21 cellular contexts compared by ENCODE assay signal in the genomic region with DNA sequence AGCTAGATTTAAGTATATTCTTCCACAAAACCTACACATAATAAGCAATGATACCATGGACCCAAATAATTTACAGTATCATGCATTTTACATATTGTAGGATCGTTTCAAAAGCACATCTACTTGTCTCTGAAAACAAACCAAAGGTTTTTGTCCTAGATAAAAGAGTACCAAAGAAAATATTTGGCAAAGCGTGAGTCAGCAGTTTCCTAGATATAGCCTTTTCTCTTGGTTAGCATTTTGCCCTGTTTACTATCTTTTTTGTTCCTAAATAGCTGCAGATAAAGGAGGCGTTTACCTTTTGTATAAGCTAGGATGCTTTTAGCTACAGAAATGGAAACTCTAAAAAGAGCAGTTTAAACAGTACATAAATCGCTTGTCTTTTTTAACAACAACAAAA.
DNase-seq lines count a peak whose midpoint lies in the region; ATAC-seq and TF ChIP-seq lines count a peak whose summit lies in the region.
"Had no signal": no experiment of that assay in that cellular context is flagged by ENCODE, and none has a peak within 500 bp of the region (broad histone marks: within the 10 kb centered on the region; RNA-seq: fewer than 3 reads in every experiment).

No MANE protein-coding gene starts in this region.

- peaks cover 0 to 8% (median 0%) of the 10 kb centered on the region in 4 donors for H3K4me1 Mint-ChIP-seq in CD4-positive, alpha-beta memory T cell
- H3K4me1 Mint-ChIP-seq: memory B cell had no signal

- no peaks in the 10 kb centered on the region for H3K9me3 ChIP-seq in BLaER1
- H3K9me3 ChIP-seq in CD4-positive, alpha-beta memory T cell (ENCODE audit: control insufficient read depth in 1 of 2, low read length in 2 of 2), result no peaks in the 10 kb centered on the region

- H3K36me3 Mint-ChIP-seq in CD4-positive, alpha-beta memory T cell, result no peaks in the 10 kb centered on the region
- H3K36me3 Mint-ChIP-seq: memory B cell; naive thymus-derived CD8-positive, alpha-beta T cell had no signal

- no peak overlapping the region for H3K27ac Mint-ChIP-seq in CD4-positive, alpha-beta memory T cell
- H3K27ac Mint-ChIP-seq: activated T-helper 2 cell treated with anti-CD3 and anti-CD28 coated beads, Interferon-gamma antibody, Interleukin-2, Interleukin-4, amounts not matched to agents 10 μg/mL and 5 μg/mL and 100 μg/mL, durations not matched to agents 14 hours and 24 hours and 36 hours; HFFc6; memory B cell; naive thymus-derived CD8-positive, alpha-beta T cell had no signal

- DNase-seq in amniotic epithelial cell (ENCODE audit: low read depth), result peak; percentile 9
- no peak for DNase-seq in foreskin keratinocyte
- no peak for DNase-seq in HK-2 (ENCODE audit: unreplicated experiment)
- no peak for DNase-seq in NCI-H345 treated with DMSO at 0.1 percent for 48 hours (lab: John Stamatoyannopoulos, UW; ENCODE audit: unreplicated experiment)
- DNase-seq in CD4-positive, alpha-beta memory T cell, result no peak
- DNase-seq: activated CD4-positive, CD25-positive, alpha-beta regulatory T cell; caudate nucleus; COR-L47; HFFc6; naive thymus-derived CD8-positive, alpha-beta T cell; NCI-H187; NCI-H446 treated with DMSO at 0.1 percent for 48 hours; small intestine; stimulated activated CD4-positive, alpha-beta T cell treated with anti-CD3 and anti-CD28 coated beads, Interleukin-4, amount 100 ng/mL, for 24 hours; T-helper 1 cell had no signal

- H4K20me1 ChIP-seq in BLaER1, result no peaks in the 10 kb centered on the region
- no peaks in the 10 kb centered on the region for H4K20me1 ChIP-seq in KMS-11 (ENCODE audit: insufficient read depth)

- ATAC-seq in foreskin keratinocyte, result peak; percentile 5
- no peak for ATAC-seq in activated CD4-positive, CD25-positive, alpha-beta regulatory T cell treated with anti-CD3 and anti-CD28 coated beads, Interleukin-2, amount 50 U/mL, for 24 hours
- ATAC-seq: naive thymus-derived CD8-positive, alpha-beta T cell had no signal

- H3K27ac ChIP-seq in BLaER1, result peak overlapping the region; percentile 25; the same call in 1 of the 2 replicates
- peak overlapping the region; percentile 64 for H3K27ac ChIP-seq in KMS-11
- peak overlapping the region; percentile 87 for H3K27ac ChIP-seq in foreskin keratinocyte
- H3K27ac ChIP-seq in CD4-positive, alpha-beta memory T cell (ENCODE audit: low read depth, low read length), result no peak overlapping the region
- H3K27ac ChIP-seq: hepatocyte had no signal

- H3K4me2 ChIP-seq in BLaER1 (peak overlapping the region; percentile 60), KMS-11 (peak overlapping the region; percentile 74)
- H3K4me2 ChIP-seq: hepatocyte had no signal

- peaks cover 0 to 2% (median 0%) of the 10 kb centered on the region in 8 donors for H3K9me3 Mint-ChIP-seq in CD4-positive, alpha-beta memory T cell
- H3K9me3 Mint-ChIP-seq: activated T-helper 2 cell treated with anti-CD3 and anti-CD28 coated beads, Interferon-gamma antibody, Interleukin-2, Interleukin-4, amounts not matched to agents 10 μg/mL and 5 μg/mL and 100 μg/mL, durations not matched to agents 14 hours and 24 hours and 36 hours; HFFc6; memory B cell; naive thymus-derived CD8-positive, alpha-beta T cell had no signal

- POLR2A ChIA-PET in CD4-positive, alpha-beta memory T cell (lab: Charles Lee; ENCODE audit: partially characterized antibody), result no interaction called here

- no peaks in the 10 kb centered on the region for H3K36me3 ChIP-seq in BLaER1
- H3K36me3 ChIP-seq in KMS-11 (ENCODE audit: insufficient read depth), result no peaks in the 10 kb centered on the region
- H3K36me3 ChIP-seq in CD4-positive, alpha-beta memory T cell (ENCODE audit: insufficient read depth, low read length), result no peaks in the 10 kb centered on the region

- H2AFZ ChIP-seq in KMS-11 (ENCODE audit: low read depth), result peak overlapping the region; percentile 76
- H2AFZ ChIP-seq: hepatocyte had no signal

- no peak overlapping the region for H3K9ac ChIP-seq in BLaER1
- H3K9ac ChIP-seq in KMS-11, result peak overlapping the region; percentile 38; the same call in 1 of the 2 replicates

- CTCF ChIA-PET in CD4-positive, alpha-beta memory T cell (lab: Charles Lee; ENCODE audit: partially characterized antibody), result no interaction called here

- H3K4me3 ChIP-seq in BLaER1 (no peak overlapping the region), KMS-11 (IDR thresholded peaks at IDR 0.05; ENCODE audit: insufficient read depth, low read depth, low read length) (no peak overlapping the region)
- no peak overlapping the region for H3K4me3 ChIP-seq in CD4-positive, alpha-beta memory T cell (ENCODE audit: low read length in 2 of 2)
- H3K4me3 ChIP-seq: hepatocyte had no signal

- H3K27me3 ChIP-seq in BLaER1 (no peaks in the 10 kb centered on the region), KMS-11 (ENCODE audit: insufficient read depth, low read depth) (no peaks in the 10 kb centered on the region), foreskin keratinocyte (no peaks in the 10 kb centered on the region)
- H3K27me3 ChIP-seq in CD4-positive, alpha-beta memory T cell (ENCODE audit: insufficient read depth, low read length), result no peaks in the 10 kb centered on the region
- H3K27me3 ChIP-seq: hepatocyte had no signal

- intact Hi-C loops in CD4-positive, alpha-beta memory T cell (cut with micrococcal nuclease), result no loop called here

- H3K4me1 ChIP-seq in BLaER1 (peaks cover 92% of the 10 kb centered on the region), KMS-11 (ENCODE audit: low read depth, poor library complexity, severe bottlenecking) (peaks cover 80% of the 10 kb centered on the region), foreskin keratinocyte (peaks cover 20% of the 10 kb centered on the region)
- H3K4me1 ChIP-seq in CD4-positive, alpha-beta memory T cell (ENCODE audit: insufficient read depth, low read length), result no peaks in the 10 kb centered on the region

- H3K79me2 ChIP-seq in KMS-11 (ENCODE audit: insufficient read depth, low read depth), result no peaks in the 10 kb centered on the region
- H3K79me2 ChIP-seq: hepatocyte had no signal

- no peak for TF ChIP-seq CTCF in KMS-11 (conservative IDR thresholded peaks at IDR 0.05; ENCODE audit: low read depth, low read length)
- no peak for TF ChIP-seq CTCF in foreskin keratinocyte (conservative IDR thresholded peaks at IDR 0.05)

- H3K27me3 Mint-ChIP-seq in CD4-positive, alpha-beta memory T cell, result peaks cover 0 to 2% of the 10 kb centered on the region in 2 donors
- H3K27me3 Mint-ChIP-seq: memory B cell had no signal

- H3K4me3 Mint-ChIP-seq in CD4-positive, alpha-beta memory T cell, result no peak overlapping the region
- H3K4me3 Mint-ChIP-seq: HFFc6; memory B cell; naive thymus-derived CD8-positive, alpha-beta T cell had no signal
